Comparison of ENCODE assay signal across 26 cellular contexts in genomic region chr1:67159233-67159632, GRCh38. TPM values are rescaled to one million over a fixed set of nuclear protein-coding genes. Genes with fewer than 3 reads are reported as not detected.
DNase-seq lines count a peak whose midpoint lies in the region; ATAC-seq and TF ChIP-seq lines count a peak whose summit lies in the region.
"Had no signal": no experiment of that assay in that cellular context is flagged by ENCODE, and none has a peak within 500 bp of the region (broad histone marks: within the 10 kb centered on the region; RNA-seq: fewer than 3 reads in every experiment).

No MANE protein-coding gene starts in this region.

- no peak overlapping the region for H3K9ac ChIP-seq in PC-3 (ENCODE audit: low read length)

- no peak for DNase-seq in activated T-cell treated with anti-CD3 and anti-CD28 coated beads, Interleukin-2, amount 50 U/mL, for 4 hours
- no peak for DNase-seq in activated T-cell treated with anti-CD3 and anti-CD28 coated beads for 4 hours
- DNase-seq in PC-3 = peak; percentile 37
- DNase-seq in activated naive CD4-positive, alpha-beta T cell treated with anti-CD3 and anti-CD28 coated beads, Interleukin-2, amount 50 U/mL, for 72 hours (ENCODE audit: low spot score in 2 of 2) = no peak
- DNase-seq in kidney tubule cell (ENCODE audit: low spot score) = peak; percentile 38
- no peak for DNase-seq in mucosa of gallbladder (ENCODE audit: low spot score)
- no peak for DNase-seq in T-helper 17 cell
- no peak for DNase-seq in cerebellum (ENCODE audit: low spot score)
- DNase-seq: ACHN; activated CD4-positive, alpha-beta T cell treated with anti-CD3 and anti-CD28 coated beads, Interleukin-2, amount 50 U/mL, for 1 hour; amniotic stem cell; dorsolateral prefrontal cortex; foreskin melanocyte; islet precursor cell; lower lobe of right lung; NCI-H146; NCI-H2171 treated with DMSO at 0.1 percent for 48 hours; NCI-H526 had no signal

- H3K9me3 ChIP-seq in PC-3 (ENCODE audit: low read length) = no peaks in the 10 kb centered on the region
- H3K9me3 ChIP-seq in T-helper 17 cell (ENCODE audit: control insufficient read depth, low read length, poor library complexity, severe bottlenecking) = no peaks in the 10 kb centered on the region
- H3K9me3 ChIP-seq: lower lobe of right lung had no signal

- H3F3A ChIP-seq in PC-3 (ENCODE audit: low read length, unreplicated experiment) = peaks cover 5% of the 10 kb centered on the region

- H3K36me3 Mint-ChIP-seq in activated T-cell treated with anti-CD3 and anti-CD28 coated beads, Interleukin-2, amount 50 U/mL, for 4 hours (ENCODE audit: insufficient read depth) = no peaks in the 10 kb centered on the region
- H3K36me3 Mint-ChIP-seq in activated naive CD4-positive, alpha-beta T cell treated with anti-CD3 and anti-CD28 coated beads, Interleukin-2, amount 50 U/mL, for 72 hours = peaks cover 0 to 12% of the 10 kb centered on the region in 2 donors
- H3K36me3 Mint-ChIP-seq in T-helper 17 cell (ENCODE audit: low read depth) = peaks cover 6% of the 10 kb centered on the region
- H3K36me3 Mint-ChIP-seq: CD14-positive monocyte, IgD-negative memory B cell had no signal

- H3K79me2 ChIP-seq in PC-3 (ENCODE audit: low read length) = no peaks in the 10 kb centered on the region
- H3K79me2 ChIP-seq: hepatocyte had no signal

- no peak for TF ChIP-seq CTCF in PC-3 (conservative IDR thresholded peaks at IDR 0.05; ENCODE audit: low read depth, low read length)

- CTCF ChIA-PET in PC-3 (lab: Charles Lee) = no interaction called here

- H3K4me2 ChIP-seq in PC-3 (ENCODE audit: low read length) = no peak overlapping the region
- H3K4me2 ChIP-seq: GM23338, hepatocyte, smooth muscle cell had no signal

- H3K9me3 Mint-ChIP-seq in activated T-cell treated with anti-CD3 and anti-CD28 coated beads, Interleukin-2, amount 50 U/mL, for 4 hours = no peaks in the 10 kb centered on the region
- H3K9me3 Mint-ChIP-seq in activated naive CD4-positive, alpha-beta T cell treated with anti-CD3 and anti-CD28 coated beads, Interleukin-2, amount 50 U/mL, for 72 hours = peaks cover 0 to 6% of the 10 kb centered on the region in 2 donors
- H3K9me3 Mint-ChIP-seq: GM23338 had no signal

- BruUV-seq in PC-3 (replicated peaks; lab: Mats Ljungman, UMichigan) = no TSS peak

- H4K20me1 ChIP-seq in PC-3 (ENCODE audit: low read length) = no peaks in the 10 kb centered on the region

- no peaks in the 10 kb centered on the region for H3K36me3 ChIP-seq in PC-3 (ENCODE audit: low read depth, low read length)
- H3K36me3 ChIP-seq: lower lobe of right lung had no signal

- no peak overlapping the region for H3K27ac ChIP-seq in PC-3 (ENCODE audit: low read length)
- H3K27ac ChIP-seq: dorsolateral prefrontal cortex, hepatocyte, lower lobe of right lung had no signal

- no peaks in the 10 kb centered on the region for H3K27me3 ChIP-seq in PC-3 (ENCODE audit: low read length)
- H3K27me3 ChIP-seq: hepatocyte had no signal

- ATAC-seq in activated T-cell treated with anti-CD3 and anti-CD28 coated beads, Interleukin-2, amount 50 U/mL, for 4 hours = peak; percentile 78 to 85
- ATAC-seq in PC-3 (no peak), T-helper 17 cell (no peak)
- peak; percentile 77 for ATAC-seq in activated naive CD4-positive, alpha-beta T cell treated with anti-CD3 and anti-CD28 coated beads, Interleukin-2, amount 50 U/mL, for 72 hours
- ATAC-seq: GM23338, lower lobe of right lung, Right ventricle myocardium inferior had no signal

- H3K4me3 Mint-ChIP-seq in activated T-cell treated with anti-CD3 and anti-CD28 coated beads, Interleukin-2, amount 50 U/mL, for 4 hours = peak overlapping the region; percentile 2
- no peak overlapping the region for H3K4me3 Mint-ChIP-seq in T-helper 17 cell
- H3K4me3 Mint-ChIP-seq: CD14-positive monocyte, GM23338, IgD-negative memory B cell had no signal

- H3K27me3 Mint-ChIP-seq in activated T-cell treated with anti-CD3 and anti-CD28 coated beads, Interleukin-2, amount 50 U/mL, for 4 hours (ENCODE audit: low read depth) = peaks cover 5% of the 10 kb centered on the region
- peaks cover 5% of the 10 kb centered on the region for H3K27me3 Mint-ChIP-seq in T-helper 17 cell

- no peaks in the 10 kb centered on the region for H3K9me2 ChIP-seq in PC-3 (replicated peaks; ENCODE audit: low read length)

- H3K4me1 ChIP-seq in PC-3 (ENCODE audit: insufficient read depth, low read length) = peaks cover 16% of the 10 kb centered on the region
- H3K4me1 ChIP-seq: lower lobe of right lung had no signal

- intact Hi-C loops in PC-3 (cut with micrococcal nuclease) = no loop called here

- H2AFZ ChIP-seq in PC-3 (ENCODE audit: low read length) = no peak overlapping the region
- H2AFZ ChIP-seq: GM23338, hepatocyte had no signal

- POLR2A ChIA-PET in PC-3 (lab: Charles Lee; ENCODE audit: unreplicated experiment) = no interaction called here

- peak overlapping the region; percentile 71 to 92 for H3K27ac Mint-ChIP-seq in activated naive CD4-positive, alpha-beta T cell treated with anti-CD3 and anti-CD28 coated beads, Interleukin-2, amount 50 U/mL, for 72 hours
- H3K27ac Mint-ChIP-seq in T-helper 17 cell = no peak overlapping the region
- H3K27ac Mint-ChIP-seq: CD14-positive monocyte, GM23338, IgD-negative memory B cell had no signal

- H3K4me3 ChIP-seq in PC-3 (ENCODE audit: low read length) = no peak overlapping the region
- H3K4me3 ChIP-seq: dorsolateral prefrontal cortex, GM23338, hepatocyte, lower lobe of right lung, smooth muscle cell had no signal

- H3K4me1 Mint-ChIP-seq in activated T-cell treated with anti-CD3 and anti-CD28 coated beads, Interleukin-2, amount 50 U/mL, for 4 hours (ENCODE audit: low read depth) = peaks cover 35% of the 10 kb centered on the region
- H3K4me1 Mint-ChIP-seq in T-helper 17 cell = peaks cover 12% of the 10 kb centered on the region
- H3K4me1 Mint-ChIP-seq: GM23338, IgD-negative memory B cell had no signal

RNA-seq across cellular contexts. Expression of gene IL23R, which starts 7.0 kb away (rescaled TPM):
- total RNA-seq in activated T-cell treated with anti-CD3 and anti-CD28 coated beads, Interleukin-2, amount 50 U/mL, for 4 hours = 10 to 100 TPM in 1 of 3 donors, 1 to 10 TPM in 2; 7.5 to 14.4 (median 8.6) TPM
- not detected in 2 replicates for total RNA-seq in PC-3 (2014; rRNA removed)
- 10 to 100 TPM in 1 of 2 donors, under 1 TPM in 1; 0.87 to 15.6 TPM for total RNA-seq in activated naive CD4-positive, alpha-beta T cell treated with anti-CD3 and anti-CD28 coated beads, Interleukin-2, amount 50 U/mL, for 72 hours
- total RNA-seq in mucosa of gallbladder = 0.32 TPM
- 1 to 10 TPM; 2.4 to 2.8 TPM for total RNA-seq in T-helper 17 cell
- not detected for total RNA-seq in cerebellum
- total RNA-seq: cardiac septum, epithelial cell of proximal tubule, GM23338, Right ventricle myocardium inferior, smooth muscle cell had no signal

RNA-seq across cellular contexts. Expression of gene C1orf141, which starts 24.5 kb away (rescaled TPM):
- under 1 TPM in 2 of 3 donors, not detected in 1; 0.11 to 0.25 TPM for total RNA-seq in activated T-cell treated with anti-CD3 and anti-CD28 coated beads, Interleukin-2, amount 50 U/mL, for 4 hours
- not detected in 2 replicates for total RNA-seq in PC-3 (2014; rRNA removed)
- total RNA-seq in activated naive CD4-positive, alpha-beta T cell treated with anti-CD3 and anti-CD28 coated beads, Interleukin-2, amount 50 U/mL, for 72 hours = under 1 TPM in 1 of 2 donors, not detected in 1; 0.41 TPM
- not detected for total RNA-seq in mucosa of gallbladder
- total RNA-seq in T-helper 17 cell = not detected
- not detected for total RNA-seq in cerebellum
- total RNA-seq: cardiac septum, epithelial cell of proximal tubule, GM23338, hepatocyte, Right ventricle myocardium inferior, smooth muscle cell had no signal

Comparison
In these comparisons a context has a peak if more than half of its experiments do, and no peak if none do; other contexts are left out.
1. ATAC-seq: peak in activated T-cell treated with anti-CD3 and anti-CD28 coated beads, Interleukin-2, amount 50 U/mL, for 4 hours (2 of 2) and activated naive CD4-positive, alpha-beta T cell treated with anti-CD3 and anti-CD28 coated beads, Interleukin-2, amount 50 U/mL, for 72 hours (2 of 2); none in PC-3 (single experiment) and T-helper 17 cell (single experiment).
2. DNase-seq: peak in PC-3 (single experiment) and kidney tubule cell (single experiment); none in activated T-cell treated with anti-CD3 and anti-CD28 coated beads, Interleukin-2, amount 50 U/mL, for 4 hours (single experiment), activated T-cell treated with anti-CD3 and anti-CD28 coated beads for 4 hours (single experiment), activated naive CD4-positive, alpha-beta T cell treated with anti-CD3 and anti-CD28 coated beads, Interleukin-2, amount 50 U/mL, for 72 hours (0 of 2), mucosa of gallbladder (single experiment), T-helper 17 cell (0 of 3) and cerebellum (single experiment).